25 cellular contexts compared by ENCODE assay signal in the genomic region with DNA sequence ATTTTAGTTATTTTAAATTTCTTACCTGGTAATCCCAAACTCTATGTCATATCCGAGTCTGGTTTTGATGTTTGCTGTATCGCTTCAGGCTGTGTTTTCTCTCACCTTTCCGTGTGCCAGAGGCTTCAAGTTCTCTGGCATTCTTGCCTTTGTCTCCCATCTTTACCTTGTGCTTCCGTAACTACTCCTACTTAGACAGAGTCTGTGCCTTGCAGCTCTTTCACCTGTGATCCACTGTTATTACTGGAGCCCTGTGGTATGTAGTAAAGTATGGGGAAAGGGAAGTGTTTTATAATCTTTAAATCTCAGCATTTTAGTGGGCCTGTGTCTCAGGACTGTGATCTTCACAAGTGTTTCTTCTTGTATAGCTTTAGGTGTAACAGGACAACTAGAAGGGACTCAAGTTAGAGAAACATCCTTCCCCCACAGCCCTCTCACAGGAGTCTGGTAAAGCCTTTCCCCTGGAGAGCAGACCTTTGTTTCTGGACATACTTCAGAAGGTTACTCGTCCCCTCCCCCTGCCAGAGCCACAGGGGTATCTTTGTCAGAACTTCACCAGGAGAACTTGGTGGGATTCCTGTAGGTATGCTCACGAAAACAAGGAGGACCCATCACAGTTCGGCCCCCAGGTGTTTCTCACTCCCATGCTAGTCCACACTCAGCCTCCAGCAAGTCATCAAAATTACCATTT. TPM values are rescaled to one million over a fixed set of nuclear protein-coding genes. Genes with fewer than 3 reads are reported as not detected.
"Had no signal": no experiment of that assay in that cellular context is flagged by ENCODE, and none has a peak within 500 bp of the region (broad histone marks: within the 10 kb centered on the region; RNA-seq: fewer than 3 reads in every experiment).

No MANE protein-coding gene starts in this region.

- H3K4me3 ChIP-seq: esophagus muscularis mucosa, gastrocnemius medialis, heart right ventricle, lung, right atrium auricular region, sigmoid colon, skin epidermis, stomach, thoracic aorta, transverse colon had no signal

- H3K4me1 ChIP-seq: esophagus muscularis mucosa, gastrocnemius medialis, right atrium auricular region, sigmoid colon, stomach, transverse colon had no signal

- DNase-seq: effector memory CD4-positive, alpha-beta T cell; gastrocnemius medialis; heart right ventricle; hypothalamus; left colon; left ventricle myocardium superior; mesenchymal stem cell; naive thymus-derived CD4-positive, alpha-beta T cell; posterior cingulate gyrus; sigmoid colon; stimulated activated naive CD4-positive, alpha-beta T cell; stomach; substantia nigra; transverse colon had no signal

- ATAC-seq: gastrocnemius medialis; heart right ventricle; left colon; left ventricle myocardium superior; naive thymus-derived CD4-positive, alpha-beta T cell had no signal

- H3K4me3 Mint-ChIP-seq: naive thymus-derived CD4-positive, alpha-beta T cell had no signal

- H3K27ac Mint-ChIP-seq: naive thymus-derived CD4-positive, alpha-beta T cell had no signal

- H3K27ac ChIP-seq: epithelial cell of prostate, esophagus muscularis mucosa, gastrocnemius medialis, heart right ventricle, right atrium auricular region, sigmoid colon, skin epidermis, stomach, thoracic aorta, transverse colon had no signal

- H3K36me3 ChIP-seq: esophagus muscularis mucosa, gastrocnemius medialis, heart right ventricle, right atrium auricular region, sigmoid colon, stomach, thoracic aorta, transverse colon had no signal

- H3K9me3 ChIP-seq: esophagus muscularis mucosa, gastrocnemius medialis, heart right ventricle, right atrium auricular region, sigmoid colon, stomach, thoracic aorta, transverse colon had no signal

- H3K27me3 ChIP-seq: esophagus muscularis mucosa, gastrocnemius medialis, heart right ventricle, right atrium auricular region, sigmoid colon, stomach, transverse colon had no signal

RNA-seq across cellular contexts. Expression of a gene that starts 11.1 kb away (rescaled TPM):
- total RNA-seq: esophagus muscularis mucosa, fibroblast of villous mesenchyme, gastrocnemius medialis, kidney epithelial cell, left colon, left ventricle myocardium superior, osteocyte, right atrium auricular region, sigmoid colon, stomach, thoracic aorta, transverse colon, urinary bladder had no signal
- polyA plus RNA-seq: heart right ventricle; naive thymus-derived CD4-positive, alpha-beta T cell; neural cell; stomach; urinary bladder had no signal
